In the genomic region with DNA sequence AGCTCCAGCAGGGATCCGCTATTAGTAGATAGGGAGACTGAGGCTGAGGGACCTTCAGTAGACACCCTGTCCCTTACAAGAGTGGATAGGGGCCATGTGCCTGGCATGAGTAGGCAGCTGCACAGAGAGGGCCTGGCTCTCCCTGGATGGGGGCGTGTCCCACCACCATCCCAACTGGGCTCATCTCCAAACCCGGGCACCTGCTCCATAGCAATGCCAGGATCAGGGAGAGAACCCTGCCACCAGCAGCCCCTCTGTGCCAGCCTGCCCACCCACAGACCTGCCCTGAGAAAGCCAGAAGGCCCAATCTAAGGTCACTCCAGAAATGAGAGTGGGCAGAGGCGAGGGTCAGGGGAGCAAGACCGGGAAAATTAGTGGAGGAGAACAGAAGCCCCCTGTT, we compare ENCODE assay signal across 22 cellular contexts.
DNase-seq lines count a peak whose midpoint lies in the region; ATAC-seq, FAIRE-seq and TF ChIP-seq lines count a peak whose summit lies in the region.
"Had no signal": no experiment of that assay in that cellular context is flagged by ENCODE, and none has a peak within 500 bp of the region (broad histone marks: within the 10 kb centered on the region; RNA-seq: fewer than 3 reads in every experiment).

No MANE protein-coding gene starts in this region.

- peak; percentile 40 for DNase-seq in NCI-H1092 (lab: John Stamatoyannopoulos, UW)
- peak; percentile 62 for DNase-seq in NCI-H2029 treated with DMSO at 0.1 percent for 48 hours (lab: John Stamatoyannopoulos, UW)
- peak; percentile 36 for DNase-seq in cerebellum (ENCODE audit: low spot score)
- peak; percentile 40 for DNase-seq in sigmoid colon
- no peak for DNase-seq in D721Med (ENCODE audit: insufficient read length, low spot score)
- DNase-seq in DMS53 treated with DMSO at 0.1 percent for 48 hours (lab: John Stamatoyannopoulos, UW; ENCODE audit: unreplicated experiment), result no peak
- DNase-seq: activated CD4-positive, alpha-beta T cell treated with anti-CD3 and anti-CD28 coated beads for 1 hour; activated gamma-delta T cell; activated T-cell treated with anti-CD3 and anti-CD28 coated beads, Interleukin-2, amount 50 U/mL, for 1 hour; cerebellar nuclear complex; KG1; mesenchymal stem cell; MG63; PC-9; psoas muscle; Right ventricle myocardium superior; stimulated activated naive B cell treated with anti-CD40 and anti-IgM and Interleukin-4, amounts not matched to agents 10 μg/mL and 1 μg/mL and 100 μg/mL, for 72 hours; T-helper 2 cell had no signal

- H3K4me3 ChIP-seq in sigmoid colon, result no peak overlapping the region
- H3K4me3 ChIP-seq: MG63, PC-9, psoas muscle had no signal

- no peaks in the 10 kb centered on the region for H3K36me3 ChIP-seq in sigmoid colon
- H3K36me3 ChIP-seq: MG63, neutrophil had no signal

- no peak for TF ChIP-seq POLR2A in sigmoid colon (IDR thresholded peaks at IDR 0.05)

- WGBS in sigmoid colon, 2 donors, result 55 to 75% methylated on average over 5 of the region's 5 CpGs

- no peak for TF ChIP-seq CTCF in sigmoid colon (IDR thresholded peaks at IDR 0.05)
- TF ChIP-seq CTCF in D721Med (IDR thresholded peaks at IDR 0.05; ENCODE audit: insufficient read depth, missing control alignments), result no peak

- ATAC-seq in HG03280 (IDR thresholded peaks at IDR 0.05; ENCODE audit: unreplicated experiment), result no peak
- ATAC-seq: psoas muscle; stimulated activated naive B cell treated with anti-CD40 and anti-IgM and Interleukin-4, amounts not matched to agents 10 μg/mL and 1 μg/mL and 100 μg/mL, for 72 hours had no signal

- TF ChIP-seq EP300 in sigmoid colon (IDR thresholded peaks at IDR 0.05), result no peak

- H3K27me3 ChIP-seq in sigmoid colon, result peaks cover 0 to 13% (median 0%) of the 10 kb centered on the region in 3 donors
- H3K27me3 ChIP-seq: MG63 had no signal

- no peaks in the 10 kb centered on the region for H3K9me3 ChIP-seq in sigmoid colon
- H3K9me3 ChIP-seq: MG63, neutrophil, psoas muscle had no signal

- H3K27ac ChIP-seq in sigmoid colon, result no peak overlapping the region
- H3K27ac ChIP-seq: C4-2B, neutrophil, PC-9, psoas muscle had no signal

- intact Hi-C loops in sigmoid colon (cut with DNase I), result no loop called here

- no peaks in the 10 kb centered on the region for H3K4me1 ChIP-seq in sigmoid colon
- H3K4me1 ChIP-seq: psoas muscle had no signal

- no peak for FAIRE-seq in D721Med (lab: Jason Lieb, UNC)
- FAIRE-seq: GM19239 had no signal

Comparison
In these comparisons a context has a peak if more than half of its experiments do, and no peak if none do; other contexts are left out.
1. DNase-seq: peak in NCI-H1092 (single experiment), NCI-H2029 treated with DMSO at 0.1 percent for 48 hours (single experiment), cerebellum (single experiment) and sigmoid colon (single experiment); none in D721Med (single experiment) and DMS53 treated with DMSO at 0.1 percent for 48 hours (single experiment).